In genomic region chr5:39461007-39461682, GRCh38 we compare ENCODE assay signal across 8 cellular contexts. TPM values are rescaled to one million over a fixed set of nuclear protein-coding genes. Genes with fewer than 3 reads are reported as not detected.
A peak's percentile ranks its signal among the peaks of the same experiment; 100 is the strongest.
DNase-seq lines count a peak whose midpoint lies in the region; ATAC-seq lines count a peak whose summit lies in the region.

No MANE protein-coding gene starts in this region.

- DNase-seq in NCI-H226 (peak; percentile 27), DMS114 treated with DMSO at 0.1 percent for 48 hours (lab: John Stamatoyannopoulos, UW; ENCODE audit: unreplicated experiment) (no peak), NCI-H1105 (lab: John Stamatoyannopoulos, UW) (no peak), foreskin melanocyte (no peak)
- no peak for DNase-seq in natural killer cell treated with Interleukin-12 subunit alpha and Interleukin-12 subunit beta and Interleukin-15 and Interleukin-18, amount 100 ng/mL, for 72 hours (ENCODE audit: low spot score)
- DNase-seq in central memory CD4-positive, alpha-beta T cell = no peak

- H3K9me3 Mint-ChIP-seq in natural killer cell treated with Interleukin-12 subunit alpha and Interleukin-12 subunit beta and Interleukin-15 and Interleukin-18, amount 100 ng/mL, for 72 hours = no peaks in the 10 kb centered on the region

- H3K4me1 Mint-ChIP-seq in natural killer cell treated with Interleukin-12 subunit alpha and Interleukin-12 subunit beta and Interleukin-15 and Interleukin-18, amount 100 ng/mL, for 72 hours (ENCODE audit: low read depth in 2 of 2) = peaks cover 33 to 39% of the 10 kb centered on the region in 2 donors

- peak; percentile 96 for ATAC-seq in GM19043 (IDR thresholded peaks at IDR 0.05; ENCODE audit: low read depth, unreplicated experiment)
- ATAC-seq in HG02885 (IDR thresholded peaks at IDR 0.05; ENCODE audit: poor library complexity, unreplicated experiment) = peak; percentile 66
- ATAC-seq in natural killer cell treated with Interleukin-12 subunit alpha and Interleukin-12 subunit beta and Interleukin-15 and Interleukin-18, amount 100 ng/mL, for 72 hours = peak; percentile 70 to 75

- H3K27me3 Mint-ChIP-seq in natural killer cell treated with Interleukin-12 subunit alpha and Interleukin-12 subunit beta and Interleukin-15 and Interleukin-18, amount 100 ng/mL, for 72 hours = peaks cover 3 to 8% of the 10 kb centered on the region in 2 donors

- H3K27ac Mint-ChIP-seq in natural killer cell treated with Interleukin-12 subunit alpha and Interleukin-12 subunit beta and Interleukin-15 and Interleukin-18, amount 100 ng/mL, for 72 hours = peak overlapping the region; percentile 11 to 12

- peak overlapping the region; percentile 41 for H3K4me3 Mint-ChIP-seq in natural killer cell treated with Interleukin-12 subunit alpha and Interleukin-12 subunit beta and Interleukin-15 and Interleukin-18, amount 100 ng/mL, for 72 hours

- H3K36me3 Mint-ChIP-seq in natural killer cell treated with Interleukin-12 subunit alpha and Interleukin-12 subunit beta and Interleukin-15 and Interleukin-18, amount 100 ng/mL, for 72 hours = no peaks in the 10 kb centered on the region

RNA-seq across cellular contexts. Expression of gene DAB2, which starts 36.4 kb away (rescaled TPM):
- total RNA-seq in natural killer cell treated with Interleukin-12 subunit alpha and Interleukin-12 subunit beta and Interleukin-15 and Interleukin-18, amount 100 ng/mL, for 72 hours = 1 to 10 TPM; 4.0 to 8.5 TPM
